Comparison of ENCODE assay signal across 22 cellular contexts in genomic region chr1:110608247-110608646, GRCh38. TPM values are rescaled to one million over a fixed set of nuclear protein-coding genes. Genes with fewer than 3 reads are reported as not detected.
DNase-seq lines count a peak whose midpoint lies in the region; ATAC-seq and TF ChIP-seq lines count a peak whose summit lies in the region.
"Had no signal": no experiment of that assay in that cellular context is flagged by ENCODE, and none has a peak within 500 bp of the region (broad histone marks: within the 10 kb centered on the region; RNA-seq: fewer than 3 reads in every experiment).

No MANE protein-coding gene starts in this region.

- no peak overlapping the region for H3K4me2 ChIP-seq in SK-N-SH
- H3K4me2 ChIP-seq in GM23248 (ENCODE audit: unreplicated experiment) = no peak overlapping the region

- H3K27ac Mint-ChIP-seq in activated CD4-positive, alpha-beta T cell treated with anti-CD3 and anti-CD28 coated beads, Interleukin-2, amount 10 ng/mL, durations not matched to agents 24 days and 14 days = no peak overlapping the region
- H3K27ac Mint-ChIP-seq in endodermal cell = no peak overlapping the region

- no peak for TF ChIP-seq POLR2A in uterus (IDR thresholded peaks at IDR 0.05)

- H3K9ac ChIP-seq in endodermal cell (ENCODE audit: extremely low read depth, low read length, poor library complexity, severe bottlenecking) (no peak overlapping the region), SK-N-SH (no peak overlapping the region), GM23248 (no peak overlapping the region)

- no peak for TF ChIP-seq CTCF in RWPE2 (IDR thresholded peaks at IDR 0.05; ENCODE audit: poor library complexity, severe bottlenecking)
- TF ChIP-seq CTCF in endodermal cell (conservative IDR thresholded peaks at IDR 0.05) = no peak
- TF ChIP-seq CTCF in SK-N-SH (IDR thresholded peaks at IDR 0.05) = no peak
- no peak for TF ChIP-seq CTCF in uterus (IDR thresholded peaks at IDR 0.05)

- H3K36me3 Mint-ChIP-seq in activated CD4-positive, alpha-beta T cell treated with anti-CD3 and anti-CD28 coated beads, Interleukin-2, amount 10 ng/mL, durations not matched to agents 24 days and 14 days (ENCODE audit: low read depth) = peaks cover 4% of the 10 kb centered on the region
- H3K36me3 Mint-ChIP-seq in endodermal cell (ENCODE audit: low read depth) = no peaks in the 10 kb centered on the region

- peaks cover 47% of the 10 kb centered on the region for H3K27me3 Mint-ChIP-seq in activated CD4-positive, alpha-beta T cell treated with anti-CD3 and anti-CD28 coated beads, Interleukin-2, amount 10 ng/mL, durations not matched to agents 24 days and 14 days
- H3K27me3 Mint-ChIP-seq in endodermal cell (ENCODE audit: insufficient read depth) = peaks cover 87% of the 10 kb centered on the region

- ATAC-seq in RWPE2 (ENCODE audit: low read depth) = no peak

- peaks cover 60% of the 10 kb centered on the region for H3K27me3 ChIP-seq in RWPE2 (ENCODE audit: insufficient read depth, poor library complexity, severe bottlenecking)
- H3K27me3 ChIP-seq in endodermal cell (ENCODE audit: control insufficient read depth, insufficient read depth, low read length, poor library complexity, severe bottlenecking) = peaks cover 97% of the 10 kb centered on the region
- peaks cover 60% of the 10 kb centered on the region for H3K27me3 ChIP-seq in SK-N-SH (ENCODE audit: insufficient read depth)
- peaks cover 7 to 16% of the 10 kb centered on the region in 2 donors for H3K27me3 ChIP-seq in uterus
- peaks cover 61% of the 10 kb centered on the region for H3K27me3 ChIP-seq in GM23248 (replicated peaks; ENCODE audit: insufficient read depth)
- H3K27me3 ChIP-seq: vagina had no signal

- no peaks in the 10 kb centered on the region for H3K9me3 Mint-ChIP-seq in activated CD4-positive, alpha-beta T cell treated with anti-CD3 and anti-CD28 coated beads, Interleukin-2, amount 10 ng/mL, durations not matched to agents 24 days and 14 days
- H3K9me3 Mint-ChIP-seq in endodermal cell = no peaks in the 10 kb centered on the region

- H3K9me3 ChIP-seq in RWPE2 (ENCODE audit: severe bottlenecking) (no peaks in the 10 kb centered on the region), endodermal cell (ENCODE audit: control insufficient read depth, low read length) (no peaks in the 10 kb centered on the region), SK-N-SH (no peaks in the 10 kb centered on the region), uterus (no peaks in the 10 kb centered on the region), GM23248 (ENCODE audit: low read depth) (no peaks in the 10 kb centered on the region)
- H3K9me3 ChIP-seq: spleen, vagina had no signal

- no peak overlapping the region for H3K27ac ChIP-seq in RWPE2 (ENCODE audit: poor library complexity, severe bottlenecking)
- H3K27ac ChIP-seq in endodermal cell (ENCODE audit: low read depth, low read length) = no peak overlapping the region
- no peak overlapping the region for H3K27ac ChIP-seq in SK-N-SH (ENCODE audit: low read depth in 2 of 2, low read length in 1 of 2)
- H3K27ac ChIP-seq in uterus = no peak overlapping the region
- no peak overlapping the region for H3K27ac ChIP-seq in GM23248
- H3K27ac ChIP-seq: cardiac muscle cell, RWPE1, spleen, vagina had no signal

- no peak overlapping the region for H2AFZ ChIP-seq in SK-N-SH (ENCODE audit: low read depth)
- H2AFZ ChIP-seq in GM23248 = no peak overlapping the region

- in situ Hi-C loops in GM23248 (cut with MboI) = no loop called here

- H3K79me2 ChIP-seq in SK-N-SH (ENCODE audit: insufficient read depth) = no peaks in the 10 kb centered on the region
- H3K79me2 ChIP-seq in GM23248 (ENCODE audit: insufficient read depth) = no peaks in the 10 kb centered on the region

- CTCF ChIA-PET in SK-N-SH (lab: Yijun Ruan, JAX) = interaction anchor here (0.6 to 11.6 kb wide), 8 partner anchors 9 to 173 kb away, joined by 3 to 97 read pairs (median 35); no protein-coding TSS in a partner anchor

- POLR2A ChIA-PET in SK-N-SH (lab: Yijun Ruan, JAX) = no interaction called here

- peaks cover 27% of the 10 kb centered on the region for H3K4me1 Mint-ChIP-seq in activated CD4-positive, alpha-beta T cell treated with anti-CD3 and anti-CD28 coated beads, Interleukin-2, amount 10 ng/mL, durations not matched to agents 24 days and 14 days
- H3K4me1 Mint-ChIP-seq in endodermal cell = peaks cover 16% of the 10 kb centered on the region

- intact Hi-C loops in activated CD4-positive, alpha-beta T cell treated with anti-CD3 and anti-CD28 coated beads, Interleukin-2, amount 10 ng/mL, durations not matched to agents 24 days and 14 days (cut with micrococcal nuclease) = no loop called here
- intact Hi-C loops in posterior vena cava (cut with DNase I) (loop anchor here in 1 of 2 donors (10.0 kb wide), 1 partner anchor 53 kb away; no protein-coding TSS in a partner anchor), uterus (cut with DNase I; ENCODE audit: low total_unique reads) (no loop called here)

- no peak overlapping the region for H3K4me3 ChIP-seq in RWPE2 (ENCODE audit: severe bottlenecking)
- H3K4me3 ChIP-seq in endodermal cell (ENCODE audit: low read length) = no peak overlapping the region
- H3K4me3 ChIP-seq in SK-N-SH (ENCODE audit: low read depth in 2 of 2, low read length in 1 of 2) = no peak overlapping the region
- H3K4me3 ChIP-seq in uterus = no peak overlapping the region
- H3K4me3 ChIP-seq in GM23248 = no peak overlapping the region
- H3K4me3 ChIP-seq: cardiac muscle cell had no signal

- no peak for TF ChIP-seq RAD21 in SK-N-SH (IDR thresholded peaks at IDR 0.05; ENCODE audit: low read length)

- H3K9me2 ChIP-seq in SK-N-SH (no peaks in the 10 kb centered on the region), GM23248 (ENCODE audit: insufficient read depth) (no peaks in the 10 kb centered on the region)

- H3K4me3 Mint-ChIP-seq in activated CD4-positive, alpha-beta T cell treated with anti-CD3 and anti-CD28 coated beads, Interleukin-2, amount 10 ng/mL, durations not matched to agents 24 days and 14 days = peak overlapping the region; percentile 19
- no peak overlapping the region for H3K4me3 Mint-ChIP-seq in endodermal cell

- H3K36me3 ChIP-seq in RWPE2 (ENCODE audit: low read depth) = no peaks in the 10 kb centered on the region
- H3K36me3 ChIP-seq in endodermal cell (ENCODE audit: control insufficient read depth, insufficient read depth, low read length) = no peaks in the 10 kb centered on the region
- H3K36me3 ChIP-seq in SK-N-SH (replicated peaks in 1 of 2; ENCODE audit: control insufficient read depth in 1 of 2, insufficient read depth in 2 of 2, low read length in 1 of 2) = no peaks in the 10 kb centered on the region
- H3K36me3 ChIP-seq in uterus = no peaks in the 10 kb centered on the region
- H3K36me3 ChIP-seq in GM23248 (ENCODE audit: low read depth) = no peaks in the 10 kb centered on the region
- H3K36me3 ChIP-seq: cardiac muscle cell, spleen, vagina had no signal

- no peaks in the 10 kb centered on the region for H3F3A ChIP-seq in SK-N-SH (replicated peaks; ENCODE audit: insufficient read depth)
- no peaks in the 10 kb centered on the region for H3F3A ChIP-seq in GM23248 (ENCODE audit: insufficient read depth)

- WGBS in endodermal cell (ENCODE audit: insufficient coverage in 1 of 2, insufficient read length in 1 of 2), 2 experiments = 47 to 53% methylated on average over 9 to 13 of the region's 13 CpGs
- WGBS in SK-N-SH (ENCODE audit: low lambda C conversion rate) = 31% methylated on average over 3 of the region's 13 CpGs
- 25 to 28% methylated on average over 13 of the region's 13 CpGs for WGBS in GM23248 (ENCODE audit: low coverage in 1 of 2, low lambda C conversion rate in 2 of 2, missing lambda C conversion rate in 2 of 2), 2 experiments

- H3K4me1 ChIP-seq in RWPE2 (ENCODE audit: insufficient read depth, poor library complexity, severe bottlenecking) (no peaks in the 10 kb centered on the region), endodermal cell (ENCODE audit: control insufficient read depth, insufficient read depth, low read length) (peaks cover 7% of the 10 kb centered on the region), SK-N-SH (ENCODE audit: control insufficient read depth in 1 of 2, insufficient read depth in 2 of 2, low read depth in 1 of 2, low read length in 1 of 2) (peaks cover 0 to 10% of the 10 kb centered on the region in 2 experiments; a peak in 2 of 4 replicates), uterus (peaks cover 0 to 13% of the 10 kb centered on the region in 2 donors), GM23248 (ENCODE audit: insufficient read depth) (0 out of 2 replicates have a peak, but pooled peaks cover 3% of the 10 kb centered on the region)

- no peak for TF ChIP-seq EP300 in SK-N-SH (IDR thresholded peaks at IDR 0.05; ENCODE audit: borderline replicate concordance in 1 of 2, low read depth in 1 of 2, low read length in 1 of 2)

- H4K20me1 ChIP-seq in SK-N-SH (ENCODE audit: insufficient read depth) (no peaks in the 10 kb centered on the region), GM23248 (ENCODE audit: insufficient read depth) (no peaks in the 10 kb centered on the region)

- no peak for DNase-seq in activated CD4-positive, alpha-beta T cell treated with anti-CD3 and anti-CD28 coated beads, Interleukin-2, amount 10 ng/mL, durations not matched to agents 24 days and 14 days
- no peak for DNase-seq in activated CD4-positive, alpha-beta T cell treated with anti-CD3 and anti-CD28 coated beads, Interleukin-2, amount 50 U/mL, for 4 hours
- DNase-seq in RWPE2 (ENCODE audit: low spot score) (peak; percentile 38), endodermal cell (peak; percentile 50), posterior vena cava (ENCODE audit: low spot score) (peak; percentile 66), SK-N-SH (no peak), uterus (no peak), GM23248 (no peak)
- DNase-seq: 8988T; activated effector memory CD4-positive, alpha-beta T cell treated with anti-CD3 and anti-CD28 coated beads, Interleukin-2, amount 50 U/mL, for 16 hours; Calu3; erythroblast; foreskin melanocyte; IMR-90; NCI-H2171; NCI-H69; spleen had no signal

TF ChIP-seq in SK-N-SH, 30 proteins besides CTCF, POLR2A, EP300 and RAD21 (continues in another document):
- no peak for TF ChIP-seq TCF12 (IDR thresholded peaks at IDR 0.05)

RNA-seq across cellular contexts. Expression of gene KCNA2, which starts 2.1 kb away (rescaled TPM):
- total RNA-seq in activated CD4-positive, alpha-beta T cell treated with anti-CD3 and anti-CD28 coated beads, Interleukin-2, amount 10 ng/mL, durations not matched to agents 24 days and 14 days = 0.36 and 0.58 TPM in 2 replicates
- total RNA-seq in endodermal cell (under 1 TPM; 0.11 to 0.57 TPM), posterior vena cava (1 to 10 TPM in 1 of 2 donors, under 1 TPM in 1; 1.00 to 2.7 TPM), uterus (under 1 TPM in 2 of 4 donors, not detected in 2; 0.21 to 0.62 TPM)
- 7.8 TPM for polyA plus RNA-seq in endodermal cell (2013, experiment 1 of 2)
- 7.9 TPM for polyA plus RNA-seq in endodermal cell (2013, experiment 2 of 2)
- polyA plus RNA-seq in SK-N-SH (2012; rRNA removed) (not detected in 2 replicates), GM23248 (2016; fragmentation: Nextera tagmentation; extraction: Ambion mirVana) (not detected in 2 replicates)
- polyA plus RNA-seq in SK-N-SH (2012; cell fraction: cytosol; rRNA removed) = not detected in 2 replicates
- polyA plus RNA-seq in SK-N-SH (2012; cell fraction: nucleus; rRNA removed) = not detected in 2 replicates
- not detected in 2 replicates for total RNA-seq in GM23248 (2014; rRNA removed; shearing (Covaris generic))
- total RNA-seq: Calu3, IMR-90, M059J, renal cortical epithelial cell had no signal
- polyA plus RNA-seq: IMR-90 had no signal

Comparison
In these comparisons a context has a peak if more than half of its experiments do, and no peak if none do; other contexts are left out.
1. DNase-seq: peak in RWPE2 (single experiment), endodermal cell (single experiment) and posterior vena cava (single experiment); none in activated CD4-positive, alpha-beta T cell treated with anti-CD3 and anti-CD28 coated beads, Interleukin-2, amount 10 ng/mL, durations not matched to agents 24 days and 14 days (single experiment), activated CD4-positive, alpha-beta T cell treated with anti-CD3 and anti-CD28 coated beads, Interleukin-2, amount 50 U/mL, for 4 hours (0 of 2), SK-N-SH (single experiment), uterus (0 of 2) and GM23248 (single experiment).